In the genomic region with DNA sequence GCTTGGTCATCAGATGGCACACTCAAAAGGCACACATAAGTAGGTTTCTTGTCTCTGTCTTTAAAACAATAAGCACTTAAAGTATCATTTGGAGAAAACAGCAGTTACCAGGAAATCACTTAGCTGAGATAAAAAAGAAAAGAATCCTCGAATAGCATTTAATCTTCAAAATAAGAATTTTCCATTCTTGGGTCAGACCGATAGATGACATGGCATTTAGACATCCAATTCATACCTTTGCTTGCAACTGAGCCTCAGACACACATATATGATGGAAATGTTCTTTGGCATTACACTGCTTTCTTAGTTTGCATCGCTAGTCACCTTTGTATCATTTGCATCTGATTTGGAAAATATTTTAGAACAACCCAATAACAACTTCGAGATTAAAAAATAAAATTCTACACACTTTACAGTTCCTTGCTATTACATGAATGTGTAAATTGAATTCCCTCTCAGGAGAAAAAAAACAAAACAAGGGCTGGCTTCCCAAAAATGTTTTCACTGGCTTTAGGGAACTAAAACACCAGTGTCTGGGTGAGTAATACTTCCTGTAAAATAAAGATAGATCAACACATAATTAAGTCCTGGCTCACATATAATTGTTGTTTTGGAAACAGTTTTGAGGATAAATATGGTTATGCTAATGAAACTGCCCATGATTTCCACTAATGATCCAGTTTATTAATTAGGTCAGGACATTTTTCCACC, we compare ENCODE assay signal across 10 cellular contexts. TPM values are rescaled to one million over a fixed set of nuclear protein-coding genes. Genes with fewer than 3 reads are reported as not detected.
A peak's percentile ranks its signal among the peaks of the same experiment; 100 is the strongest.
DNase-seq lines count a peak whose midpoint lies in the region; ATAC-seq, FAIRE-seq and TF ChIP-seq lines count a peak whose summit lies in the region.
"Had no signal": no experiment of that assay in that cellular context is flagged by ENCODE, and none has a peak within 500 bp of the region (broad histone marks: within the 10 kb centered on the region; RNA-seq: fewer than 3 reads in every experiment).

No MANE protein-coding gene starts in this region.

- no peaks in the 10 kb centered on the region for H3K9me3 Mint-ChIP-seq in activated CD4-positive, alpha-beta T cell treated with anti-CD3 and anti-CD28 coated beads for 36 hours (ENCODE audit: low read depth)
- peaks cover 2% of the 10 kb centered on the region for H3K9me3 Mint-ChIP-seq in astrocyte (ENCODE audit: unreplicated experiment)

- H3K27ac Mint-ChIP-seq in activated CD4-positive, alpha-beta T cell treated with anti-CD3 and anti-CD28 coated beads for 36 hours = no peak overlapping the region
- peak overlapping the region; percentile 94 for H3K27ac Mint-ChIP-seq in astrocyte (ENCODE audit: unreplicated experiment)

- peaks cover 16% of the 10 kb centered on the region for H4K20me1 ChIP-seq in astrocyte (ENCODE audit: insufficient read depth, low read length)
- H4K20me1 ChIP-seq: BLaER1 had no signal

- H3K9me3 ChIP-seq in astrocyte (ENCODE audit: insufficient read depth, low read depth, low read length) (no peaks in the 10 kb centered on the region), stomach smooth muscle (ENCODE audit: control insufficient read depth in 2 of 2, low read length in 2 of 2) (no peaks in the 10 kb centered on the region)

- peak; percentile 5 for FAIRE-seq in astrocyte (lab: Jason Lieb, UNC)

- POLR2A ChIA-PET in activated CD4-positive, alpha-beta T cell treated with anti-CD3 and anti-CD28 coated beads for 36 hours (lab: Charles Lee) = no interaction called here

- peaks cover 19% of the 10 kb centered on the region for H3K4me1 Mint-ChIP-seq in activated CD4-positive, alpha-beta T cell treated with anti-CD3 and anti-CD28 coated beads for 36 hours
- peaks cover 24% of the 10 kb centered on the region for H3K4me1 Mint-ChIP-seq in astrocyte (ENCODE audit: low read depth, unreplicated experiment)

- TF ChIP-seq CTCF in astrocyte (IDR thresholded peaks at IDR 0.05; ENCODE audit: insufficient read depth, low read depth, low read length) = no peak

- H3K36me3 ChIP-seq in astrocyte (ENCODE audit: insufficient read depth, low read length) = no peaks in the 10 kb centered on the region
- H3K36me3 ChIP-seq in stomach smooth muscle (ENCODE audit: control insufficient read depth in 2 of 2, insufficient read depth in 2 of 2, low read length in 2 of 2) = no peaks in the 10 kb centered on the region
- H3K36me3 ChIP-seq: BLaER1 had no signal

- H3K27me3 Mint-ChIP-seq in activated CD4-positive, alpha-beta T cell treated with anti-CD3 and anti-CD28 coated beads for 36 hours = peaks cover 48% of the 10 kb centered on the region
- H3K27me3 Mint-ChIP-seq in astrocyte (ENCODE audit: low read depth, unreplicated experiment) = no peaks in the 10 kb centered on the region

- H3K4me3 ChIP-seq in astrocyte (ENCODE audit: insufficient read depth, low read depth, low read length) (peak overlapping the region; percentile 80), stomach smooth muscle (ENCODE audit: low read length in 2 of 2) (peak overlapping the region; percentile 84 to 95)
- H3K4me3 ChIP-seq: BLaER1 had no signal

- H3K4me2 ChIP-seq in astrocyte (ENCODE audit: low read length) = peak overlapping the region; percentile 88
- H3K4me2 ChIP-seq: BLaER1 had no signal

- H3K4me1 ChIP-seq in astrocyte (ENCODE audit: insufficient read depth, low read length) (peaks cover 23% of the 10 kb centered on the region), stomach smooth muscle (ENCODE audit: control insufficient read depth, insufficient read depth, low read length) (peaks cover 6% of the 10 kb centered on the region)
- H3K4me1 ChIP-seq: BLaER1 had no signal

- H2AFZ ChIP-seq in astrocyte (ENCODE audit: low read depth, low read length) = no peak overlapping the region

- H3K36me3 Mint-ChIP-seq in activated CD4-positive, alpha-beta T cell treated with anti-CD3 and anti-CD28 coated beads for 36 hours (ENCODE audit: low read depth) = no peaks in the 10 kb centered on the region
- H3K36me3 Mint-ChIP-seq in astrocyte (ENCODE audit: low read depth, unreplicated experiment) = peaks cover 5% of the 10 kb centered on the region

- H3K27ac ChIP-seq in astrocyte (ENCODE audit: low read depth, low read length) (peak overlapping the region; percentile 87), stomach smooth muscle (ENCODE audit: low read length) (peak overlapping the region; percentile 87)
- H3K27ac ChIP-seq: BLaER1 had no signal

- CTCF ChIA-PET in activated CD4-positive, alpha-beta T cell treated with anti-CD3 and anti-CD28 coated beads for 36 hours (lab: Charles Lee) = no interaction called here

- H3K79me2 ChIP-seq in astrocyte (ENCODE audit: insufficient read depth, low read length) = peaks cover 50% of the 10 kb centered on the region

- no peak for DNase-seq in activated CD4-positive, alpha-beta T cell treated with anti-CD3 and anti-CD28 coated beads for 36 hours
- no peak for DNase-seq in activated CD4-positive, alpha-beta T cell treated with anti-CD3 and anti-CD28 coated beads for 1 hour
- peak; percentile 27 for DNase-seq in astrocyte (ENCODE audit: low read depth)
- peak; percentile 21 for DNase-seq in kidney glomerular epithelial cell (lab: John Stamatoyannopoulos, UW)
- DNase-seq in GOT3 (lab: John Stamatoyannopoulos, UW) = no peak
- no peak for DNase-seq in NCI-H2196 (lab: John Stamatoyannopoulos, UW; ENCODE audit: unreplicated experiment)
- DNase-seq: stimulated activated CD4-positive, alpha-beta T cell treated with anti-CD3 and anti-CD28 coated beads, Interleukin-2, amount 100 ng/mL, for 48 hours had no signal

- peak overlapping the region; percentile 70 for H3K4me3 Mint-ChIP-seq in activated CD4-positive, alpha-beta T cell treated with anti-CD3 and anti-CD28 coated beads for 36 hours
- peak overlapping the region; percentile 92 for H3K4me3 Mint-ChIP-seq in astrocyte (ENCODE audit: unreplicated experiment)

- ATAC-seq in activated CD4-positive, alpha-beta T cell treated with anti-CD3 and anti-CD28 coated beads for 36 hours = no peak
- ATAC-seq in GM18517 (IDR thresholded peaks at IDR 0.05; ENCODE audit: unreplicated experiment) = no peak

- H3K27me3 ChIP-seq in astrocyte (ENCODE audit: insufficient read depth, low read length) (no peaks in the 10 kb centered on the region), stomach smooth muscle (ENCODE audit: control insufficient read depth in 1 of 2, insufficient read depth in 2 of 2, low read length in 2 of 2) (no peaks in the 10 kb centered on the region)
- H3K27me3 ChIP-seq: BLaER1 had no signal

- H3K9ac ChIP-seq in astrocyte (ENCODE audit: low read length) (peak overlapping the region; percentile 94), stomach smooth muscle (ENCODE audit: low read length in 2 of 2) (peak overlapping the region; percentile 55 to 93)
- H3K9ac ChIP-seq: BLaER1 had no signal

- intact Hi-C loops in activated CD4-positive, alpha-beta T cell treated with anti-CD3 and anti-CD28 coated beads for 36 hours (cut with DNase I, micrococcal nuclease) = loop anchor here in 1 of 2 experiments (5.0 kb wide), 1 partner anchor 151 kb away; no protein-coding TSS in a partner anchor

RNA-seq across cellular contexts. Expression of a gene that starts 1.3 kb away (rescaled TPM):
- total RNA-seq in activated CD4-positive, alpha-beta T cell treated with anti-CD3 and anti-CD28 coated beads for 36 hours = 1 to 10 TPM; 1.7 to 2.4 TPM
- 49.4 and 53.3 TPM in 2 replicates for total RNA-seq in astrocyte

Comparison
In these comparisons a context has a peak if more than half of its experiments do, and no peak if none do; other contexts are left out.
1. DNase-seq: peak in astrocyte (single experiment) and kidney glomerular epithelial cell (single experiment); none in activated CD4-positive, alpha-beta T cell treated with anti-CD3 and anti-CD28 coated beads for 36 hours (single experiment), activated CD4-positive, alpha-beta T cell treated with anti-CD3 and anti-CD28 coated beads for 1 hour (single experiment), GOT3 (single experiment) and NCI-H2196 (single experiment).
2. RNA of a gene that starts 1.3 kb away (total RNA-seq): 49.4 to 53.3 TPM in astrocyte; 1.7 to 2.4 TPM in activated CD4-positive, alpha-beta T cell treated with anti-CD3 and anti-CD28 coated beads for 36 hours; every median in the first group is over 10 times any median in the second.